Comparison of ENCODE assay signal across 8 cellular contexts in genomic region chr13:25372275-25373081, GRCh38. TPM values are rescaled to one million over a fixed set of nuclear protein-coding genes. Genes with fewer than 3 reads are reported as not detected.
DNase-seq lines count a peak whose midpoint lies in the region; ATAC-seq, FAIRE-seq and TF ChIP-seq lines count a peak whose summit lies in the region.

No MANE protein-coding gene starts in this region.

- DNase-seq in SK-N-SH (peak; percentile 74), fibroblast of lung (ENCODE audit: low read depth in 2 of 2) (no peak), retina (peak; percentile 86), GM12892 (ENCODE audit: insufficient read length) (no peak), dermis blood vessel endothelial cell (no peak), left colon (no peak), GM19239 (ENCODE audit: insufficient read length, low spot score) (no peak)

- H3K27ac ChIP-seq in HEK293 (ENCODE audit: extremely low read depth, low read depth, low read length) (no peak overlapping the region), SK-N-SH (ENCODE audit: low read depth in 2 of 2, low read length in 1 of 2) (no peak overlapping the region), fibroblast of lung (ENCODE audit: insufficient read depth, low read length) (no peak overlapping the region)

- TF ChIP-seq RAD21 in SK-N-SH (IDR thresholded peaks at IDR 0.05; ENCODE audit: low read length): no peak

- FAIRE-seq in GM12892 (lab: Jason Lieb, UNC) (no peak), GM19239 (lab: Jason Lieb, UNC) (no peak)

- H3K4me1 ChIP-seq in HEK293 (ENCODE audit: control insufficient read depth, insufficient read depth, low read length) (no peaks in the 10 kb centered on the region; the same call in 1 of the 2 replicates), SK-N-SH (ENCODE audit: control insufficient read depth in 1 of 2, insufficient read depth in 2 of 2, low read depth in 1 of 2, low read length in 1 of 2) (peaks cover 0 to 5% of the 10 kb centered on the region in 2 experiments; a peak in 1 of 4 replicates), fibroblast of lung (ENCODE audit: control insufficient read depth, extremely low read depth, insufficient read depth, low read length) (no peaks in the 10 kb centered on the region)

- 23% methylated on average over 34 of the region's 84 CpGs for WGBS in SK-N-SH (ENCODE audit: low lambda C conversion rate)

- H3K9me3 ChIP-seq in HEK293 (ENCODE audit: control insufficient read depth, insufficient read depth, low read depth, low read length) (no peaks in the 10 kb centered on the region), SK-N-SH (no peaks in the 10 kb centered on the region), fibroblast of lung (ENCODE audit: control insufficient read depth, insufficient read depth, low read depth, low read length) (no peaks in the 10 kb centered on the region)

- H3K4me2 ChIP-seq in SK-N-SH: peak overlapping the region; percentile 70
- peak overlapping the region; percentile 51 for H3K4me2 ChIP-seq in fibroblast of lung (ENCODE audit: extremely low read depth, insufficient read depth, low read length)

- peak overlapping the region; percentile 53 for H3K4me3 ChIP-seq in HEK293 (ENCODE audit: low read depth, low read length)
- H3K4me3 ChIP-seq in SK-N-SH (ENCODE audit: low read depth in 2 of 2, low read length in 1 of 2): peak overlapping the region; percentile 29 to 51; a peak in 3 of 4 replicates
- H3K4me3 ChIP-seq in fibroblast of lung (replicated peaks in 1 of 4; ENCODE audit: control extremely low read depth in 1 of 4, insufficient read depth in 1 of 4, low read depth in 3 of 4, low read length in 4 of 4): peak overlapping the region in 1 of 4 experiments; percentile 34

- H3K9ac ChIP-seq in SK-N-SH: no peak overlapping the region
- H3K9ac ChIP-seq in fibroblast of lung (ENCODE audit: insufficient read depth, low read length): no peak overlapping the region

- H3K79me2 ChIP-seq in SK-N-SH (ENCODE audit: insufficient read depth) (no peaks in the 10 kb centered on the region), fibroblast of lung (ENCODE audit: control insufficient read depth, insufficient read depth, low read length) (no peaks in the 10 kb centered on the region)

- no peaks in the 10 kb centered on the region for H3K9me2 ChIP-seq in SK-N-SH

- POLR2A ChIA-PET in HEK293 (lab: Yijun Ruan, JAX): no interaction called here
- POLR2A ChIA-PET in SK-N-SH (lab: Yijun Ruan, JAX): interaction anchor here (1.0 kb wide), 1 partner anchor 859 kb away, joined by 3 read pairs; no protein-coding TSS in a partner anchor

- H3F3A ChIP-seq in SK-N-SH (replicated peaks; ENCODE audit: insufficient read depth): no peaks in the 10 kb centered on the region

- TF ChIP-seq EP300 in SK-N-SH (IDR thresholded peaks at IDR 0.05; ENCODE audit: borderline replicate concordance in 1 of 2, low read depth in 1 of 2, low read length in 1 of 2): no peak

- H4K20me1 ChIP-seq in SK-N-SH (ENCODE audit: insufficient read depth): no peaks in the 10 kb centered on the region
- H4K20me1 ChIP-seq in fibroblast of lung (ENCODE audit: control insufficient read depth, extremely low read depth, insufficient read depth, low read length): no peaks in the 10 kb centered on the region

- 0 out of 2 replicates have a peak, but pooled peaks have one; percentile 34 for TF ChIP-seq CTCF in HEK293 (tag by site-specific recombination; IDR thresholded peaks at IDR 0.05)
- no peak for TF ChIP-seq CTCF in SK-N-SH (IDR thresholded peaks at IDR 0.05)
- no peak for TF ChIP-seq CTCF in fibroblast of lung (conservative IDR thresholded peaks at IDR 0.05 in 1 of 2, IDR thresholded peaks at IDR 0.05 in 1 of 2; ENCODE audit: low read depth in 1 of 2, low read length in 2 of 2)

- TF ChIP-seq POLR2A in GM12892 (IDR thresholded peaks at IDR 0.05; ENCODE audit: low read depth, low read length): no peak

- H2AFZ ChIP-seq in SK-N-SH (ENCODE audit: low read depth) (no peak overlapping the region), fibroblast of lung (ENCODE audit: low read length) (no peak overlapping the region)

- CTCF ChIA-PET in HEK293 (lab: Yijun Ruan, JAX): interaction anchor here (0.7 kb wide), 1 partner anchor 124 kb away, joined by 4 read pairs; no protein-coding TSS in a partner anchor
- CTCF ChIA-PET in SK-N-SH (lab: Yijun Ruan, JAX): interaction anchor here (0.5 to 1.3 kb wide), 3 partner anchors 20 to 1347 kb away, joined by 3 read pairs; no protein-coding TSS in a partner anchor

- intact Hi-C loops in left colon (cut with DNase I, micrococcal nuclease): no loop called here

- H3K27me3 ChIP-seq in SK-N-SH (ENCODE audit: insufficient read depth) (peaks cover 54% of the 10 kb centered on the region), fibroblast of lung (ENCODE audit: control insufficient read depth, insufficient read depth, low read length) (peaks cover 30% of the 10 kb centered on the region)

- ATAC-seq in left colon: no peak

- H3K36me3 ChIP-seq in HEK293 (ENCODE audit: control insufficient read depth in 2 of 2, insufficient read depth in 1 of 2, low read length in 2 of 2): no peaks in the 10 kb centered on the region
- H3K36me3 ChIP-seq in SK-N-SH (replicated peaks in 1 of 2; ENCODE audit: control insufficient read depth in 1 of 2, insufficient read depth in 2 of 2, low read length in 1 of 2): no peaks in the 10 kb centered on the region
- no peaks in the 10 kb centered on the region for H3K36me3 ChIP-seq in fibroblast of lung (ENCODE audit: control insufficient read depth, insufficient read depth, low read length)

TF ChIP-seq in HEK293, 187 proteins besides CTCF, POLR2A, EP300 and RAD21 (continues in another document):
- no peak for TF ChIP-seq ZFP3 (tag by site-specific recombination; IDR thresholded peaks at IDR 0.05; ENCODE audit: low read depth)
- 0 out of 2 replicates have a peak, but pooled peaks have one; percentile 62 for TF ChIP-seq KLF1 (tag by site-specific recombination; IDR thresholded peaks at IDR 0.05)
- TF ChIP-seq, protein P1, sequence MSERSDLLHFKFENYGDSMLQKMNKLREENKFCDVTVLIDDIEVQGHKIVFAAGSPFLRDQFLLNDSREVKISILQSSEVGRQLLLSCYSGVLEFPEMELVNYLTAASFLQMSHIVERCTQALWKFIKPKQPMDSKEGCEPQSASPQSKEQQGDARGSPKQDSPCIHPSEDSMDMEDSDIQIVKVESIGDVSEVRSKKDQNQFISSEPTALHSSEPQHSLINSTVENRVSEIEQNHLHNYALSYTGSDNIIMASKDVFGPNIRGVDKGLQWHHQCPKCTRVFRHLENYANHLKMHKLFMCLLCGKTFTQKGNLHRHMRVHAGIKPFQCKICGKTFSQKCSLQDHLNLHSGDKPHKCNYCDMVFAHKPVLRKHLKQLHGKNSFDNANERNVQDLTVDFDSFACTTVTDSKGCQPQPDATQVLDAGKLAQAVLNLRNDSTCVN (tag by site-specific recombination; optimal IDR thresholded peaks at IDR 0.05): peak; percentile 82
- TF ChIP-seq KLF8 (tag by site-specific recombination; IDR thresholded peaks at IDR 0.05): 0 out of 2 replicates have a peak, but pooled peaks have one; percentile 19
- no peak for TF ChIP-seq ZNF114 (tag by site-specific recombination; IDR thresholded peaks at IDR 0.05)
- TF ChIP-seq ZNF501 (tag by site-specific recombination; IDR thresholded peaks at IDR 0.05): 0 out of 2 replicates have a peak, but pooled peaks have one; percentile 31
- TF ChIP-seq ZNF335 (tag by site-specific recombination; conservative IDR thresholded peaks at IDR 0.05): peak; percentile 34

TF ChIP-seq in SK-N-SH, 30 proteins besides CTCF, POLR2A, EP300 and RAD21:
- TF ChIP-seq JUND (IDR thresholded peaks at IDR 0.05): no peak
- TF ChIP-seq SIN3A (IDR thresholded peaks at IDR 0.05; ENCODE audit: borderline replicate concordance, low read depth, low read length): no peak
- no peak for TF ChIP-seq CHD2 (IDR thresholded peaks at IDR 0.05; ENCODE audit: low read length, partially characterized antibody)

RNA-seq across cellular contexts. Expression of gene ATP8A2, which starts 0.7 kb away (rescaled TPM):
- polyA plus RNA-seq in SK-N-SH (2012; rRNA removed) (0.02 and 0.03 TPM in 2 replicates), fibroblast of lung (0.01 and 0.02 TPM in 2 replicates)
- 0.04 and 0.05 TPM in 2 replicates for polyA plus RNA-seq in SK-N-SH (2012; cell fraction: cytosol; rRNA removed)
- polyA plus RNA-seq in SK-N-SH (2012; cell fraction: nucleus; rRNA removed): 0.01 TPM in 2 replicates
- total RNA-seq in fibroblast of lung (under 0.01 and 0.26 TPM in 2 replicates), dermis blood vessel endothelial cell (0.09 and 0.17 TPM in 2 replicates), left colon (under 1 TPM; 0.42 to 0.49 TPM)
- polyA plus RNA-seq in fibroblast of lung (2012): 0.01 TPM in 1 of 2 replicates, not detected in the other
- not detected in 2 replicates for polyA minus RNA-seq in fibroblast of lung (ENCODE audit: low replicate concordance)
- not detected for polyA plus RNA-seq in GM12892 (2012; ENCODE audit: missing spikeins)

Comparison
In these comparisons a context has a peak if more than half of its experiments do, and no peak if none do; other contexts are left out.
1. DNase-seq: peak in SK-N-SH (single experiment) and retina (single experiment); none in fibroblast of lung (0 of 2), GM12892 (single experiment), dermis blood vessel endothelial cell (single experiment), left colon (0 of 2) and GM19239 (single experiment).
2. Of the 4 proteins assayed by ChIP-seq in both HEK293 and SK-N-SH: peak only in HEK293: CTCF; only in SK-N-SH: none; in both: none; in neither: 3.